In the genomic region with DNA sequence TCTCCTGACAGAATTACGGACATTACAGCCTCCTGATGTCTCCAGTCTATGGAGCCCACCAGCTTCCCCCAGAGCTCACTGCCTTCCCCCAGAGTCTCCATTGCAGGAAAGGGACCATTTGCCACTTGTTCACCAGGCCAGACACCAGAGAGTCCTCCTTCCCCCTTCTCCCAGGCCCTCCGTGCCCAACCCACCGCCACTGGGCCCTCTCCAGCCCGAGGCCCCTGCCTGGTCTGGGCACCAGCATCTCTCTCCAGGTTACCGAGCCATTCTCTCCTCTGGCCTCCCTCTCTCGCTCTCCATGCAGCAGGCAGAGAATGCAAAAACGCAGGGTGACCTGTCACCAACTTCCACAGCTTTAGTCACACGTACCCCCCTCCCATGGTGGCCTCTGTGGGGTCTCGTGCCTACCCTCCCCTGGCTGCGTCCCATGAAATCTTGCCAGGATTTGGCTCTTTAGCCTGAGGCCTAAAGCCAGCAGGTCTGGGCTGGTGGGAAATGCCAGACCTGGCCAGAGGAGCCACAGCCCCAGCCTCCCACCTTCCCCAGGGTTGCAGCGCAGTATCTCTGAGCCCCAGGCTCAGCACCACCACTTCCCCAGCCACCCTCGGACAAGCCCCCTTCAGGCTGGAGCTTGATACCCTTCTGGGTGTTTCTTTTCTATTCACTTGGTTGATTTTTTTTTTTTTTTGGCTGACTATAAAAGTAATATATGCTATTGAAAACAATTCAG, we compare ENCODE assay signal across 13 cellular contexts. TPM values are rescaled to one million over a fixed set of nuclear protein-coding genes. Genes with fewer than 3 reads are reported as not detected.
DNase-seq lines count a peak whose midpoint lies in the region; ATAC-seq and TF ChIP-seq lines count a peak whose summit lies in the region.
"Had no signal": no experiment of that assay in that cellular context is flagged by ENCODE, and none has a peak within 500 bp of the region (broad histone marks: within the 10 kb centered on the region; RNA-seq: fewer than 3 reads in every experiment).

No MANE protein-coding gene starts in this region.

- no peak for DNase-seq in GM23338 (ENCODE audit: low spot score)
- DNase-seq in adrenal gland = no peak
- DNase-seq in NCI-H446 (lab: John Stamatoyannopoulos, UW) = no peak
- no peak for DNase-seq in Calu3
- no peak for DNase-seq in central memory CD4-positive, alpha-beta T cell
- no peak for DNase-seq in activated T-cell treated with anti-CD3 and anti-CD28 coated beads, Interleukin-2, amount 50 U/mL, for 24 hours
- DNase-seq: activated CD4-positive, alpha-beta T cell treated with anti-CD3 and anti-CD28 coated beads, Interleukin-2, amount 10 ng/mL, durations not matched to agents 24 days and 14 days; CD8-positive, alpha-beta T cell; naive B cell; NCI-H345 had no signal

- TF ChIP-seq POLR2A in adrenal gland (IDR thresholded peaks at IDR 0.05) = no peak

- H3K4me3 ChIP-seq in GM23338 = no peak overlapping the region
- no peak overlapping the region for H3K4me3 ChIP-seq in adrenal gland
- no peak overlapping the region for H3K4me3 ChIP-seq in skin epidermis

- intact Hi-C loops in adrenal gland (cut with DNase I) (no loop called here), Calu3 (cut with micrococcal nuclease; ENCODE audit: unreplicated experiment) (no loop called here)

- no peak overlapping the region; the same call in 1 of the 2 replicates for H2AFZ ChIP-seq in GM23338

- H3F3A ChIP-seq in GM23338 (replicated peaks; ENCODE audit: low read depth) = 0 out of 2 replicates have a peak, but pooled peaks cover 10% of the 10 kb centered on the region

- H3K4me2 ChIP-seq in GM23338 = peak overlapping the region; percentile 14; the same call in 1 of the 2 replicates

- H3K27me3 Mint-ChIP-seq in GM23338 (ENCODE audit: insufficient read depth, low read depth, poor library complexity) = peaks cover 14% of the 10 kb centered on the region
- no peaks in the 10 kb centered on the region for H3K27me3 Mint-ChIP-seq in Calu3 (ENCODE audit: unreplicated experiment)
- H3K27me3 Mint-ChIP-seq in activated T-cell treated with anti-CD3 and anti-CD28 coated beads, Interleukin-2, amount 50 U/mL, for 24 hours = no peaks in the 10 kb centered on the region
- H3K27me3 Mint-ChIP-seq: stimulated activated naive CD8-positive, alpha-beta T cell treated with anti-CD3 and anti-CD28 coated beads, Interleukin-15, Interleukin-2, amounts not matched to agents 100 ng/mL and 50 ng/mL, for 24 hours had no signal

- H3K36me3 Mint-ChIP-seq in GM23338 (ENCODE audit: low read depth) (no peaks in the 10 kb centered on the region), Calu3 (ENCODE audit: insufficient read depth, unreplicated experiment) (no peaks in the 10 kb centered on the region)
- no peaks in the 10 kb centered on the region for H3K36me3 Mint-ChIP-seq in activated T-cell treated with anti-CD3 and anti-CD28 coated beads, Interleukin-2, amount 50 U/mL, for 24 hours (ENCODE audit: low read depth)
- H3K36me3 Mint-ChIP-seq: CD8-positive, alpha-beta T cell; naive B cell had no signal

- H3K27ac ChIP-seq in GM23338 (ENCODE audit: low read depth) (no peak overlapping the region), adrenal gland (peak overlapping the region in 4 of 5 donors; percentile 57 to 91 (median 72)), layer of hippocampus (ENCODE audit: low read depth, low read length) (peak overlapping the region; percentile 98), skin epidermis (peak overlapping the region in 18 of 21 experiments; percentile 5 to 84 (median 62))

- H4K20me1 ChIP-seq in GM23338 (replicated peaks; ENCODE audit: insufficient read depth) = no peaks in the 10 kb centered on the region

- H3K4me1 ChIP-seq in GM23338 (ENCODE audit: insufficient read depth) (peaks cover 38% of the 10 kb centered on the region), adrenal gland (replicated peaks in 1 of 2) (peaks cover 30 to 43% of the 10 kb centered on the region in 2 donors)

- ATAC-seq in GM23338 = no peak
- ATAC-seq: CD8-positive, alpha-beta T cell had no signal

- no peaks in the 10 kb centered on the region for H3K9me2 ChIP-seq in GM23338 (ENCODE audit: insufficient read depth)

- CTCF ChIA-PET in Calu3 (lab: Charles Lee) = no interaction called here

- H3K79me2 ChIP-seq in GM23338 (replicated peaks; ENCODE audit: insufficient read depth) = no peaks in the 10 kb centered on the region

- peaks cover 59% of the 10 kb centered on the region for H3K4me1 Mint-ChIP-seq in GM23338
- peaks cover 7% of the 10 kb centered on the region for H3K4me1 Mint-ChIP-seq in Calu3 (ENCODE audit: low read depth, unreplicated experiment)
- H3K4me1 Mint-ChIP-seq in activated T-cell treated with anti-CD3 and anti-CD28 coated beads, Interleukin-2, amount 50 U/mL, for 24 hours (ENCODE audit: low read depth) = peaks cover 3% of the 10 kb centered on the region
- H3K4me1 Mint-ChIP-seq: activated CD4-positive, alpha-beta T cell treated with anti-CD3 and anti-CD28 coated beads, Interleukin-2, amount 10 ng/mL, durations not matched to agents 24 days and 14 days had no signal

- H3K27ac Mint-ChIP-seq in GM23338 (peak overlapping the region; percentile 95), Calu3 (ENCODE audit: unreplicated experiment) (no peak overlapping the region)
- H3K27ac Mint-ChIP-seq in activated T-cell treated with anti-CD3 and anti-CD28 coated beads, Interleukin-2, amount 50 U/mL, for 24 hours = no peak overlapping the region
- H3K27ac Mint-ChIP-seq: activated CD4-positive, alpha-beta T cell treated with anti-CD3 and anti-CD28 coated beads, Interleukin-2, amount 10 ng/mL, durations not matched to agents 24 days and 14 days; CD8-positive, alpha-beta T cell; naive B cell; stimulated activated naive CD8-positive, alpha-beta T cell treated with anti-CD3 and anti-CD28 coated beads, Interleukin-15, Interleukin-2, amounts not matched to agents 100 ng/mL and 50 ng/mL, for 24 hours had no signal

- no TSS peak for BruUV-seq in Calu3 (replicated peaks; lab: Mats Ljungman, UMichigan)

- WGBS in adrenal gland, 4 donors = 87 to 92% (median 91%) methylated on average over 12 of the region's 12 CpGs

- H3K4me3 Mint-ChIP-seq in GM23338 (no peak overlapping the region; the same call in 2 of the 3 replicates), Calu3 (ENCODE audit: low read depth, unreplicated experiment) (no peak overlapping the region)
- H3K4me3 Mint-ChIP-seq in activated T-cell treated with anti-CD3 and anti-CD28 coated beads, Interleukin-2, amount 50 U/mL, for 24 hours = no peak overlapping the region
- H3K4me3 Mint-ChIP-seq: activated CD4-positive, alpha-beta T cell treated with anti-CD3 and anti-CD28 coated beads, Interleukin-2, amount 10 ng/mL, durations not matched to agents 24 days and 14 days; CD8-positive, alpha-beta T cell; naive B cell; stimulated activated naive CD8-positive, alpha-beta T cell treated with anti-CD3 and anti-CD28 coated beads, Interleukin-15, Interleukin-2, amounts not matched to agents 100 ng/mL and 50 ng/mL, for 24 hours had no signal

- no peaks in the 10 kb centered on the region for H3K9me3 ChIP-seq in adrenal gland (replicated peaks in 1 of 3)

- no peaks in the 10 kb centered on the region for H3K27me3 ChIP-seq in GM23338 (ENCODE audit: insufficient read depth)
- no peaks in the 10 kb centered on the region for H3K27me3 ChIP-seq in adrenal gland
- no peaks in the 10 kb centered on the region for H3K27me3 ChIP-seq in layer of hippocampus (ENCODE audit: control insufficient read depth, insufficient read depth, low read length)

- no peak for TF ChIP-seq CTCF in GM23338 (conservative IDR thresholded peaks at IDR 0.05; ENCODE audit: low read depth in 2 of 2)
- TF ChIP-seq CTCF in adrenal gland (IDR thresholded peaks at IDR 0.05) = no peak
- no peak for TF ChIP-seq CTCF in Calu3 (IDR thresholded peaks at IDR 0.05; ENCODE audit: unreplicated experiment)

- H3K9me3 Mint-ChIP-seq in GM23338 (no peaks in the 10 kb centered on the region), Calu3 (ENCODE audit: low read depth, unreplicated experiment) (no peaks in the 10 kb centered on the region)
- H3K9me3 Mint-ChIP-seq in activated T-cell treated with anti-CD3 and anti-CD28 coated beads, Interleukin-2, amount 50 U/mL, for 24 hours = no peaks in the 10 kb centered on the region
- H3K9me3 Mint-ChIP-seq: activated CD4-positive, alpha-beta T cell treated with anti-CD3 and anti-CD28 coated beads, Interleukin-2, amount 10 ng/mL, durations not matched to agents 24 days and 14 days; CD8-positive, alpha-beta T cell; naive B cell; stimulated activated naive CD8-positive, alpha-beta T cell treated with anti-CD3 and anti-CD28 coated beads, Interleukin-15, Interleukin-2, amounts not matched to agents 100 ng/mL and 50 ng/mL, for 24 hours had no signal

- no peaks in the 10 kb centered on the region for H3K36me3 ChIP-seq in GM23338 (ENCODE audit: insufficient read depth)
- H3K36me3 ChIP-seq in adrenal gland (replicated peaks in 1 of 2) = no peaks in the 10 kb centered on the region

TF ChIP-seq in GM23338, 12 proteins besides CTCF, POLR2A, EP300 and RAD21:
- TF ChIP-seq EZH2 (IDR thresholded peaks at IDR 0.05; ENCODE audit: low read depth, unreplicated experiment) = no peak

RNA-seq across cellular contexts. Expression of gene SERPINH1, which starts 6.8 kb away (rescaled TPM):
- 1,217 and 1,375 TPM in 2 replicates for total RNA-seq in GM23338 (2014; rRNA removed; shearing (Covaris generic))
- 238 and 269 TPM in 2 replicates for polyA plus RNA-seq in GM23338 (2016; fragmentation: Nextera tagmentation; extraction: Ambion mirVana)
- total RNA-seq in adrenal gland = 100 to 1,000 TPM; 156 to 529 (median 221) TPM
- polyA plus RNA-seq in adrenal gland = 100 to 1,000 TPM in 2 of 3 donors, 10 to 100 TPM in 1; 93.6 to 152 (median 127) TPM
- 58.8 and 80.0 TPM in 2 replicates for total RNA-seq in Calu3 (2022)

RNA-seq across cellular contexts. Expression of gene GDPD5, which starts 29.5 kb away (rescaled TPM):
- 3.3 and 4.9 TPM in 2 replicates for total RNA-seq in GM23338 (2014; rRNA removed; shearing (Covaris generic))
- polyA plus RNA-seq in GM23338 (2016; fragmentation: Nextera tagmentation; extraction: Ambion mirVana) = 1.6 and 1.7 TPM in 2 replicates
- total RNA-seq in adrenal gland = 10 to 100 TPM in 7 of 8 donors, 1 to 10 TPM in 1; 4.8 to 17.8 (median 14.5) TPM
- polyA plus RNA-seq in adrenal gland = 100 to 1,000 TPM in 1 of 3 donors, 10 to 100 TPM in 1, 1 to 10 TPM in 1; 4.1 to 110 (median 35.0) TPM
- 7.0 and 7.4 TPM in 2 replicates for total RNA-seq in Calu3 (2022)
